ENCODE assay signal across 1 cellular context in the genomic region with DNA sequence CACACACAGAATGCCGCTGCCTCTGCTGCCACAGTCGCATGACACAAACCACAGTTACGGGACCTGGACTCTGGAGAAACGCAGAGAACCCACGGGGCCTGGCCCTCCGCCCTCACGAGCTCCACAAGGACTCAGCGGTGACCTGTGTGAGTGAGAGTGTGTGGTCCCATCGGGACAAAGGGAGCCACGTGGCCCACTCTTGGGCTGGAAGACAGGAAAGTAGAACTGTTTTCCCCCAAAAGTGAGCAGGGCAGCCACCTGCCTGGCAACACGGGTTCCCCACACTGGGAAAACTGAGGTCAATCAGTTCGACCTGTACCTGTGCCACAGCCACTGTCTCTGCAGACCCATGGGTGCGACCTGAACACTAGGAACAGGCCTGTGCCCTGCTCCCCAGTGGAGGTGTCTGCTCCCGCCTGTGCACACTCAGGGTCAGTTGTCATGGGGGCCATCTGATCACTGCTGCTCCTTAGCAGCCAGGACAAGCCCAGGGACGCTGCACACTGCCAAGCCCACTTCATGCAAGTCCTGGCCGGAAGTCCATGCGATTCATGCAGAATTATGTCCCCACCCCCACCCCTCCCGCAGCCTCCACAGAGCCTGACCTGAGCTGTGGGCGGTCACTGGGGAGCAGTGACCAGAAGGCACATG.
TF ChIP-seq lines count a peak whose summit lies in the region.

No MANE protein-coding gene starts in this region.

TF ChIP-seq in K562, 482 proteins besides CTCF, POLR2A, EP300 and RAD21 (continued from another document):
- TF ChIP-seq, protein P1, sequence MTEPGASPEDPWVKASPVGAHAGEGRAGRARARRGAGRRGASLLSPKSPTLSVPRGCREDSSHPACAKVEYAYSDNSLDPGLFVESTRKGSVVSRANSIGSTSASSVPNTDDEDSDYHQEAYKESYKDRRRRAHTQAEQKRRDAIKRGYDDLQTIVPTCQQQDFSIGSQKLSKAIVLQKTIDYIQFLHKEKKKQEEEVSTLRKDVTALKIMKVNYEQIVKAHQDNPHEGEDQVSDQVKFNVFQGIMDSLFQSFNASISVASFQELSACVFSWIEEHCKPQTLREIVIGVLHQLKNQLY (CRISPR knock-in tag; conservative IDR thresholded peaks at IDR 0.05): no peak
